21 cellular contexts compared by ENCODE assay signal in genomic region chr12:95266250-95266649, GRCh38.
"Had no signal": no experiment of that assay in that cellular context is flagged by ENCODE, and none has a peak within 500 bp of the region (broad histone marks: within the 10 kb centered on the region; RNA-seq: fewer than 3 reads in every experiment).

No MANE protein-coding gene starts in this region.

- H3K4me3 Mint-ChIP-seq: activated CD8-positive, alpha-beta T cell treated with anti-CD3 and anti-CD28 coated beads for 36 hours; activated naive CD4-positive, alpha-beta T cell treated with anti-CD3 and anti-CD28 coated beads, Interleukin-2, amount 10 ng/mL, durations not matched to agents 7 days and 5 days; activated naive CD8-positive, alpha-beta T cell treated with anti-CD3 and anti-CD28 coated beads for 36 hours; activated T-cell treated with anti-CD3 and anti-CD28 coated beads, Interleukin-2, amount 50 U/mL, for 72 hours had no signal

- H3K27ac Mint-ChIP-seq: activated CD8-positive, alpha-beta T cell treated with anti-CD3 and anti-CD28 coated beads for 36 hours; activated naive CD4-positive, alpha-beta T cell treated with anti-CD3 and anti-CD28 coated beads, Interleukin-2, amount 10 ng/mL, durations not matched to agents 7 days and 5 days; activated naive CD8-positive, alpha-beta T cell treated with anti-CD3 and anti-CD28 coated beads for 36 hours; activated T-cell treated with anti-CD3 and anti-CD28 coated beads, Interleukin-2, amount 50 U/mL, for 72 hours; activated T-helper 2 cell treated with anti-CD3 and anti-CD28 coated beads, Interferon-gamma antibody, Interleukin-2, Interleukin-4, amounts not matched to agents 10 μg/mL and 5 μg/mL and 100 μg/mL, durations not matched to agents 14 hours and 24 hours and 36 hours had no signal

- H3K4me1 Mint-ChIP-seq: activated naive CD4-positive, alpha-beta T cell treated with anti-CD3 and anti-CD28 coated beads, Interleukin-2, amount 10 ng/mL, durations not matched to agents 7 days and 5 days had no signal

- FAIRE-seq: K562 had no signal

- H3K27ac ChIP-seq: PC-9, SK-N-MC, VCaP had no signal

- H3K4me3 ChIP-seq: K562, PC-9, SK-N-MC had no signal

- H2AFZ ChIP-seq: PC-9 had no signal

- DNase-seq: activated CD4-positive, alpha-beta T cell treated with anti-CD3 and anti-CD28 coated beads for 4 hours; activated CD8-positive, alpha-beta memory T cell treated with anti-CD3 and anti-CD28 coated beads, Interleukin-2, amount 50 U/mL, for 4 hours; activated CD8-positive, alpha-beta T cell treated with anti-CD3 and anti-CD28 coated beads for 36 hours; activated gamma-delta T cell treated with Interleukin-2 at 50 U/mL for 16 hours; activated naive CD4-positive, alpha-beta T cell treated with anti-CD3 and anti-CD28 coated beads, Interleukin-2, amount 10 ng/mL, durations not matched to agents 7 days and 5 days; activated naive CD8-positive, alpha-beta T cell treated with anti-CD3 and anti-CD28 coated beads for 36 hours; activated T-cell treated with anti-CD3 and anti-CD28 coated beads, Interleukin-2, amount 50 U/mL, for 72 hours; central memory CD4-positive, alpha-beta T cell; Karpas-422; MM.1S; NCI-H1105; NCI-H1436; NCI-H187; NCI-H510A treated with DMSO at 0.1 percent for 48 hours; NCI-H69; PC-9; T-helper 1 cell had no signal

- H3K27me3 Mint-ChIP-seq: activated CD8-positive, alpha-beta T cell treated with anti-CD3 and anti-CD28 coated beads for 36 hours; activated naive CD4-positive, alpha-beta T cell treated with anti-CD3 and anti-CD28 coated beads, Interleukin-2, amount 10 ng/mL, durations not matched to agents 7 days and 5 days; activated naive CD8-positive, alpha-beta T cell treated with anti-CD3 and anti-CD28 coated beads for 36 hours had no signal

- H3K4me2 ChIP-seq: PC-9 had no signal

- ATAC-seq: activated CD8-positive, alpha-beta T cell treated with anti-CD3 and anti-CD28 coated beads for 36 hours; activated T-cell treated with anti-CD3 and anti-CD28 coated beads, Interleukin-2, amount 50 U/mL, for 72 hours; K562 had no signal

- H3K9me3 Mint-ChIP-seq: activated CD8-positive, alpha-beta T cell treated with anti-CD3 and anti-CD28 coated beads for 36 hours; activated naive CD4-positive, alpha-beta T cell treated with anti-CD3 and anti-CD28 coated beads, Interleukin-2, amount 10 ng/mL, durations not matched to agents 7 days and 5 days; activated naive CD8-positive, alpha-beta T cell treated with anti-CD3 and anti-CD28 coated beads for 36 hours; activated T-cell treated with anti-CD3 and anti-CD28 coated beads, Interleukin-2, amount 50 U/mL, for 72 hours; activated T-helper 2 cell treated with anti-CD3 and anti-CD28 coated beads, Interferon-gamma antibody, Interleukin-2, Interleukin-4, amounts not matched to agents 10 μg/mL and 5 μg/mL and 100 μg/mL, durations not matched to agents 14 hours and 24 hours and 36 hours had no signal
